In the genomic region with DNA sequence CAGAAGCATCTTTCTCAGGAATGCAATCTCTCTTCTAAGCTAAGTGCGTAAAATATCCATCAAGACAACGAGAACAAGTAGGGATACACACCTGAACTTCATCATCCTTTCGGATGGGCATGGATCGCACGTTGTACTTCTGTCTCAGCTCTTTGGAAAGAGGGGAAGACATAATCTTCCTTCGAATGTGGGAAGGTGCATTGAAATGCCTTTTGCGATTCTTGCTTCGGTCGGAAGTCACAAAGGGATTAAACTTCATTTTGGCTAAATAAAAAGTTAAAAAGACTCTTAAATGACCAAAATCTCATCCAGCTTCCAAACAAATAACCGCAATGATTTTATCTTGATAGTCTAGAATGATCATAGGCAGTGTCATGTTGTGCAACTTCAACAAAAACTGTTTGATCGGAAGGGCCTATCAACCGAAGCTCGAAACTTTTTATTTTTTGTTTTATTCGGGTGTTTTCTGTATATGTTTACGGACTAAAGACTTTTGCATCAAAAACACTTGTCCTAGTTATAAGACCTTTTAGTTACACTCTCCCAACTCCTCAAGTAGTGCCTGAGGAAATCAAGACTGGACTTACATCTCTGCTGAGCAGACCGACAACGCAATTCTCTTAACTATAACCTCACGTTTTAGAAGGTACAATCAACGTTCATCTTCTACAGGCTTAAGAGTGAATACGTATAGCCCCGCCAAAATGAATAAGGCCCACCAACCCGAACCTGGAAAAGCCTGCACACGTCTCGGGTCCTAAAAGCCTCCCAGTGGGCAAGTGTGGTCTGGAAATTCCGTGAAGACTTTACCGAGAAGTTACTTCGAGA, we compare ENCODE assay signal across 9 cellular contexts. TPM values are rescaled to one million over a fixed set of nuclear protein-coding genes. Genes with fewer than 3 reads are reported as not detected.
A peak's percentile ranks its signal among the peaks of the same experiment; 100 is the strongest.
DNase-seq lines count a peak whose midpoint lies in the region; ATAC-seq and TF ChIP-seq lines count a peak whose summit lies in the region.
"Had no signal": no experiment of that assay in that cellular context is flagged by ENCODE, and none has a peak within 500 bp of the region (broad histone marks: within the 10 kb centered on the region; RNA-seq: fewer than 3 reads in every experiment).

No MANE protein-coding gene starts in this region.

- H3K27me3 ChIP-seq in CD4-positive, alpha-beta T cell (ENCODE audit: control insufficient read depth, insufficient read depth, low read length), result no peaks in the 10 kb centered on the region
- H3K27me3 ChIP-seq in colonic mucosa, result no peaks in the 10 kb centered on the region

- H3K9me3 Mint-ChIP-seq in CD4-positive, alpha-beta T cell, result no peaks in the 10 kb centered on the region
- no peaks in the 10 kb centered on the region for H3K9me3 Mint-ChIP-seq in naive B cell

- H3K4me3 Mint-ChIP-seq in CD4-positive, alpha-beta T cell, result peak overlapping the region; percentile 95
- peak overlapping the region; percentile 92 to 100 (median 97) for H3K4me3 Mint-ChIP-seq in naive B cell

- H3K36me3 Mint-ChIP-seq in CD4-positive, alpha-beta T cell (ENCODE audit: low read depth), result peaks cover 67% of the 10 kb centered on the region
- peaks cover 13 to 21% of the 10 kb centered on the region in 2 donors for H3K36me3 Mint-ChIP-seq in naive B cell

- no peak for TF ChIP-seq CTCF in CD4-positive, alpha-beta T cell (IDR thresholded peaks at IDR 0.05)
- TF ChIP-seq CTCF in LNCaP clone FGC (IDR thresholded peaks at IDR 0.05; ENCODE audit: control insufficient read depth, extremely low read depth, insufficient read depth) (no peak), colonic mucosa (IDR thresholded peaks at IDR 0.05) (no peak)

- peaks cover 67% of the 10 kb centered on the region for H3K4me1 Mint-ChIP-seq in CD4-positive, alpha-beta T cell (ENCODE audit: low read depth)
- H3K4me1 Mint-ChIP-seq in naive B cell, result peaks cover 35 to 58% (median 57%) of the 10 kb centered on the region in 3 donors

- peak overlapping the region; percentile 76 for H3K27ac ChIP-seq in CD4-positive, alpha-beta T cell (ENCODE audit: low read depth, low read length)
- peak overlapping the region; percentile 77 for H3K27ac ChIP-seq in colonic mucosa

- CTCF ChIA-PET in CD4-positive, alpha-beta T cell (lab: Charles Lee), result interaction anchor here (1.7 to 2.8 kb wide), 2 partner anchors 12 to 364 kb away, joined by 10 to 14 read pairs; no protein-coding TSS in a partner anchor

- no peaks in the 10 kb centered on the region for H3K9me3 ChIP-seq in CD4-positive, alpha-beta T cell (ENCODE audit: control insufficient read depth, low read length)
- no peaks in the 10 kb centered on the region for H3K9me3 ChIP-seq in colonic mucosa

- intact Hi-C loops in CD4-positive, alpha-beta T cell (cut with DNase I, micrococcal nuclease), result loop anchor here (5.0 to 10.0 kb wide), 4 partner anchors 160 to 1367 kb away; partner anchors contain the start of genes CCDC42 (in 1 of the 2) and RNASEK (in 1 of the 2)
- intact Hi-C loops in colonic mucosa (cut with DNase I) (loop anchor here (10.0 kb wide), 1 partner anchor 127 kb away; no protein-coding TSS in a partner anchor), sciatic nerve (cut with DNase I) (no loop called here)

- H3K27ac Mint-ChIP-seq in CD4-positive, alpha-beta T cell, result peak overlapping the region; percentile 91
- peak overlapping the region; percentile 94 to 98 (median 96) for H3K27ac Mint-ChIP-seq in naive B cell

- no peak for DNase-seq in CD4-positive, alpha-beta T cell
- DNase-seq in LNCaP clone FGC (ENCODE audit: low read depth), result no peak
- no peak for DNase-seq in colonic mucosa
- no peak for DNase-seq in naive B cell
- no peak for DNase-seq in NCI-H1048 (lab: John Stamatoyannopoulos, UW)
- DNase-seq in NCI-H510A treated with DMSO at 0.1 percent for 48 hours (lab: John Stamatoyannopoulos, UW), result no peak
- DNase-seq in sciatic nerve (ENCODE audit: low spot score), result no peak

- POLR2A ChIA-PET in CD4-positive, alpha-beta T cell (lab: Charles Lee), result interaction anchor here (0.6 kb wide), 2 partner anchors 135 to 744 kb away, joined by 3 to 4 read pairs; no protein-coding TSS in a partner anchor

- peak overlapping the region; percentile 64 to 76 for H3K9ac ChIP-seq in colonic mucosa (ENCODE audit: low read depth in 2 of 2, low read length in 2 of 2)

- peak overlapping the region; percentile 78 for H3K4me3 ChIP-seq in LNCaP clone FGC (ENCODE audit: low read depth, low read length)
- peak overlapping the region; percentile 82 for H3K4me3 ChIP-seq in colonic mucosa

- peaks cover 18% of the 10 kb centered on the region for H3K4me1 ChIP-seq in colonic mucosa

- no peak for ATAC-seq in CD4-positive, alpha-beta T cell (ENCODE audit: poor library complexity)
- ATAC-seq in naive B cell (ENCODE audit: low read depth in 2 of 2), result no peak
- no peak for ATAC-seq in HG03095 (IDR thresholded peaks at IDR 0.05; ENCODE audit: unreplicated experiment)
- ATAC-seq in sciatic nerve, result no peak

- H3K27me3 Mint-ChIP-seq in CD4-positive, alpha-beta T cell, result no peaks in the 10 kb centered on the region
- no peaks in the 10 kb centered on the region for H3K27me3 Mint-ChIP-seq in naive B cell

- H3K36me3 ChIP-seq in colonic mucosa, result peaks cover 12% of the 10 kb centered on the region

RNA-seq across cellular contexts. Expression of gene RPL26, which starts 0.7 kb away (rescaled TPM):
- total RNA-seq in CD4-positive, alpha-beta T cell, result 1,000 to 10,000 TPM; 2,959 to 3,104 TPM
- total RNA-seq in colonic mucosa, result 1,000 to 10,000 TPM; 1,223 to 1,367 TPM
- 1,000 to 10,000 TPM; 1,225 to 2,056 (median 1,703) TPM for polyA plus RNA-seq in naive B cell (ENCODE audit: low read depth in 6 of 6)
- 1,229 TPM for total RNA-seq in sciatic nerve

RNA-seq across cellular contexts. Expression of gene RNF222, which starts 15.4 kb away (rescaled TPM):
- total RNA-seq in CD4-positive, alpha-beta T cell, result 1 to 10 TPM; 1.2 TPM
- not detected for total RNA-seq in colonic mucosa
- under 1 TPM in 3 of 6 donors, not detected in 3; 0.13 to 0.35 (median 0.23) TPM for polyA plus RNA-seq in naive B cell (ENCODE audit: low read depth in 6 of 6)
- total RNA-seq in sciatic nerve, result not detected
- total RNA-seq: NCI-H460 had no signal

RNA-seq across cellular contexts. Expression of gene ODF4, which starts 42.6 kb away (rescaled TPM):
- not detected for total RNA-seq in CD4-positive, alpha-beta T cell
- total RNA-seq in colonic mucosa, result not detected
- not detected for polyA plus RNA-seq in naive B cell (ENCODE audit: low read depth in 6 of 6)
- not detected for total RNA-seq in sciatic nerve
- total RNA-seq: NCI-H460 had no signal

RNA-seq across cellular contexts. Expression of gene NDEL1, which starts 53.4 kb away (rescaled TPM):
- total RNA-seq in CD4-positive, alpha-beta T cell, result 100 to 1,000 TPM; 300 to 313 TPM
- total RNA-seq in colonic mucosa (10 to 100 TPM; 47.1 TPM), sciatic nerve (86.7 TPM)
- polyA plus RNA-seq in naive B cell (ENCODE audit: low read depth in 6 of 6), result 10 to 100 TPM; 38.4 to 54.9 (median 44.6) TPM
